1 cellular context compared by ENCODE assay signal in the genomic region with DNA sequence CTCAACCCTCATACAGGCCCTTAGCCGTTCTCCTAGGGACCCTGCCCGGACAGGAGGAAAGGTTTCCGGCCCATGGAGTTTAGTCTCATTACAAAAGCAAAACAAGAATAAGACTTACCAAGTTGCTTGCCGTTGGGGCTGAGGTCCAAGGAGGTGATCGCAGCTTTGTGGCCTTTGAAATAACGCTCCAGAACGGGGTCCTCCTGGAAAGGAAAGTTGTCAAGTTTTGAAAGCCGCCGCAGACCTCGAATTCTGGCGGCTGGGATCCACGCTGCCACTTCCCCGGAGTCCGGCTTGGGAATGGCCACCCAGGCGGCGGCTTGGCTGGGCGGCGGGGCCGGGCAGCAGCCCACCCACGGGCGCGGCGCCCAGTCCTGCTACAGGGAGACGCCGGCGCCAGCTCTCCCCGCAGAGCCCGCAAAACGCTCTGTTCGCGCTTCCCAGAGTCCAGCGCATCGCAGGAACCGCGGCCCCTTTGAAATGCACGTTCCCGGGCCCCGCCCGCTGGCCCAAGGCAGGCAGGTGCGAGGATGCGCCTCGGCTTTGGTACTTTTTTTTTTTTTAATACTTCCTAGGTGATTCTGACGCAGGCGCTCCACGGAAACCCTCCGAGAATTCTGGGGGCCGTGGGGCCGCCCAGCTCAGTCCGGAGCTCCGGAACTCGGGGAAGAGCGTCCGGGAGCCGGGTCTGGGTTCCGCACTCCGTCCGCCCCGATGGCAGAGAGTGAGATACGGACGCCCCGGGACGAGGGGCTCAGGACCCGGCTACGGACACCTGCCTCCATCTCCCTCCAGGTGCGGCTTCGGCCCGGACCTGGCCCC.
TF ChIP-seq lines count a peak whose summit lies in the region.

No MANE protein-coding gene starts in this region.

TF ChIP-seq in K562, 482 proteins besides CTCF, POLR2A, EP300 and RAD21 (continues in another document):
- TF ChIP-seq CEBPG (CRISPR knock-in tag; IDR thresholded peaks at IDR 0.05) (no peak), CEBPG (tag; conservative IDR thresholded peaks at IDR 0.05 in 1 of 2, IDR thresholded peaks at IDR 0.05 in 1 of 2) (no peak), E2F6 (IDR thresholded peaks at IDR 0.05; ENCODE audit: borderline replicate concordance in 1 of 2, extremely low read depth in 1 of 2, insufficient read depth in 1 of 2, insufficient read length in 1 of 2, low read depth in 1 of 2, low read length in 1 of 2, poor library complexity in 1 of 2, severe bottlenecking in 1 of 2) (peak; percentile 7 to 66), FOXM1 (IDR thresholded peaks at IDR 0.05; ENCODE audit: low read depth) (no peak), FOXM1 (CRISPR knock-in tag; IDR thresholded peaks at IDR 0.05; ENCODE audit: low read depth) (no peak), NCOA4 (IDR thresholded peaks at IDR 0.05; ENCODE audit: partially characterized antibody) (no peak), SPI1 (IDR thresholded peaks at IDR 0.05; ENCODE audit: borderline replicate concordance, low read depth, low read length) (no peak), BRD4 (IDR thresholded peaks at IDR 0.05) (no peak), ZNF79 (CRISPR knock-in tag; IDR thresholded peaks at IDR 0.05; ENCODE audit: low read depth) (no peak), NCOA2 (IDR thresholded peaks at IDR 0.05; ENCODE audit: partially characterized antibody in 2 of 2) (no peak), MCM3 (IDR thresholded peaks at IDR 0.05) (no peak), CBFA2T3 (IDR thresholded peaks at IDR 0.05) (peak; percentile 73), POLR2B (IDR thresholded peaks at IDR 0.05; ENCODE audit: low read depth, partially characterized antibody) (no peak), SIN3A (IDR thresholded peaks at IDR 0.05; ENCODE audit: borderline replicate concordance in 2 of 2, control insufficient read depth in 1 of 2, low read depth in 2 of 2, low read length in 2 of 2) (no peak; a peak in 1 of 4 replicates), SAFB2 (IDR thresholded peaks at IDR 0.05; ENCODE audit: borderline replicate concordance, low read depth, low read length, severe bottlenecking) (no peak), MLX (CRISPR knock-in tag; conservative IDR thresholded peaks at IDR 0.05) (no peak), JUN (IDR thresholded peaks at IDR 0.05; ENCODE audit: borderline replicate concordance, low read depth, low read length) (no peak), JUN (CRISPR knock-in tag; IDR thresholded peaks at IDR 0.05; ENCODE audit: borderline replicate concordance) (no peak), ZFP30 (CRISPR knock-in tag; IDR thresholded peaks at IDR 0.05; ENCODE audit: borderline replicate concordance) (no peak), UBTF (IDR thresholded peaks at IDR 0.05; ENCODE audit: borderline replicate concordance in 1 of 2, low read depth in 2 of 2, low read length in 2 of 2) (0 out of 4 replicates have a peak, but pooled peaks of 1 of the 2 experiments have one; percentile 11), TEAD1 (CRISPR knock-in tag; IDR thresholded peaks at IDR 0.05) (peak in 1 of 2 experiments; percentile 44; a peak in 1 of 4 replicates), SMAD1 (IDR thresholded peaks at IDR 0.05; ENCODE audit: low read depth, low read length, partially characterized antibody) (no peak), DACH1 (IDR thresholded peaks at IDR 0.05; ENCODE audit: partially characterized antibody) (no peak), TFAP4 (CRISPR knock-in tag; IDR thresholded peaks at IDR 0.05; ENCODE audit: borderline replicate concordance) (peak; percentile 2; the same call in 1 of the 2 replicates), FOXJ3 (CRISPR knock-in tag; IDR thresholded peaks at IDR 0.05) (no peak), GABPB2 (CRISPR knock-in tag; conservative IDR thresholded peaks at IDR 0.05) (no peak), ZNF431 (CRISPR knock-in tag; IDR thresholded peaks at IDR 0.05) (no peak), ZNF384 (IDR thresholded peaks at IDR 0.05; ENCODE audit: low read depth, low read length) (0 out of 2 replicates have a peak, but pooled peaks have one; percentile 37), CTBP1 (IDR thresholded peaks at IDR 0.05; ENCODE audit: borderline replicate concordance) (no peak), ZSCAN29 (IDR thresholded peaks at IDR 0.05) (no peak), TCF3 (CRISPR knock-in tag; IDR thresholded peaks at IDR 0.05) (no peak)
- TF ChIP-seq, protein P1, sequence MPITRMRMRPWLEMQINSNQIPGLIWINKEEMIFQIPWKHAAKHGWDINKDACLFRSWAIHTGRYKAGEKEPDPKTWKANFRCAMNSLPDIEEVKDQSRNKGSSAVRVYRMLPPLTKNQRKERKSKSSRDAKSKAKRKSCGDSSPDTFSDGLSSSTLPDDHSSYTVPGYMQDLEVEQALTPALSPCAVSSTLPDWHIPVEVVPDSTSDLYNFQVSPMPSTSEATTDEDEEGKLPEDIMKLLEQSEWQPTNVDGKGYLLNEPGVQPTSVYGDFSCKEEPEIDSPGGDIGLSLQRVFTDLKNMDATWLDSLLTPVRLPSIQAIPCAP (CRISPR knock-in tag; IDR thresholded peaks at IDR 0.05; ENCODE audit: borderline replicate concordance), result peak; percentile 56; the same call in 1 of the 2 replicates
- TF ChIP-seq, protein P2, sequence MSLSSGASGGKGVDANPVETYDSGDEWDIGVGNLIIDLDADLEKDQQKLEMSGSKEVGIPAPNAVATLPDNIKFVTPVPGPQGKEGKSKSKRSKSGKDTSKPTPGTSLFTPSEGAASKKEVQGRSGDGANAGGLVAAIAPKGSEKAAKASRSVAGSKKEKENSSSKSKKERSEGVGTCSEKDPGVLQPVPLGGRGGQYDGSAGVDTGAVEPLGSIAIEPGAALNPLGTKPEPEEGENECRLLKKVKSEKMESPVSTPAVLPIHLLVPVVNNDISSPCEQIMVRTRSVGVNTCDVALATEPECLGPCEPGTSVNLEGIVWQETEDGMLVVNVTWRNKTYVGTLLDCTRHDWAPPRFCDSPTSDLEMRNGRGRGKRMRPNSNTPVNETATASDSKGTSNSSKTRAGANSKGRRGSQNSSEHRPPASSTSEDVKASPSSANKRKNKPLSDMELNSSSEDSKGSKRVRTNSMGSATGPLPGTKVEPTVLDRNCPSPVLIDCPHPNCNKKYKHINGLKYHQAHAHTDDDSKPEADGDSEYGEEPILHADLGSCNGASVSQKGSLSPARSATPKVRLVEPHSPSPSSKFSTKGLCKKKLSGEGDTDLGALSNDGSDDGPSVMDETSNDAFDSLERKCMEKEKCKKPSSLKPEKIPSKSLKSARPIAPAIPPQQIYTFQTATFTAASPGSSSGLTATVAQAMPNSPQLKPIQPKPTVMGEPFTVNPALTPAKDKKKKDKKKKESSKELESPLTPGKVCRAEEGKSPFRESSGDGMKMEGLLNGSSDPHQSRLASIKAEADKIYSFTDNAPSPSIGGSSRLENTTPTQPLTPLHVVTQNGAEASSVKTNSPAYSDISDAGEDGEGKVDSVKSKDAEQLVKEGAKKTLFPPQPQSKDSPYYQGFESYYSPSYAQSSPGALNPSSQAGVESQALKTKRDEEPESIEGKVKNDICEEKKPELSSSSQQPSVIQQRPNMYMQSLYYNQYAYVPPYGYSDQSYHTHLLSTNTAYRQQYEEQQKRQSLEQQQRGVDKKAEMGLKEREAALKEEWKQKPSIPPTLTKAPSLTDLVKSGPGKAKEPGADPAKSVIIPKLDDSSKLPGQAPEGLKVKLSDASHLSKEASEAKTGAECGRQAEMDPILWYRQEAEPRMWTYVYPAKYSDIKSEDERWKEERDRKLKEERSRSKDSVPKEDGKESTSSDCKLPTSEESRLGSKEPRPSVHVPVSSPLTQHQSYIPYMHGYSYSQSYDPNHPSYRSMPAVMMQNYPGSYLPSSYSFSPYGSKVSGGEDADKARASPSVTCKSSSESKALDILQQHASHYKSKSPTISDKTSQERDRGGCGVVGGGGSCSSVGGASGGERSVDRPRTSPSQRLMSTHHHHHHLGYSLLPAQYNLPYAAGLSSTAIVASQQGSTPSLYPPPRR (CRISPR knock-in tag; IDR thresholded peaks at IDR 0.05; ENCODE audit: borderline replicate concordance), result no peak
- TF ChIP-seq, protein P3, sequence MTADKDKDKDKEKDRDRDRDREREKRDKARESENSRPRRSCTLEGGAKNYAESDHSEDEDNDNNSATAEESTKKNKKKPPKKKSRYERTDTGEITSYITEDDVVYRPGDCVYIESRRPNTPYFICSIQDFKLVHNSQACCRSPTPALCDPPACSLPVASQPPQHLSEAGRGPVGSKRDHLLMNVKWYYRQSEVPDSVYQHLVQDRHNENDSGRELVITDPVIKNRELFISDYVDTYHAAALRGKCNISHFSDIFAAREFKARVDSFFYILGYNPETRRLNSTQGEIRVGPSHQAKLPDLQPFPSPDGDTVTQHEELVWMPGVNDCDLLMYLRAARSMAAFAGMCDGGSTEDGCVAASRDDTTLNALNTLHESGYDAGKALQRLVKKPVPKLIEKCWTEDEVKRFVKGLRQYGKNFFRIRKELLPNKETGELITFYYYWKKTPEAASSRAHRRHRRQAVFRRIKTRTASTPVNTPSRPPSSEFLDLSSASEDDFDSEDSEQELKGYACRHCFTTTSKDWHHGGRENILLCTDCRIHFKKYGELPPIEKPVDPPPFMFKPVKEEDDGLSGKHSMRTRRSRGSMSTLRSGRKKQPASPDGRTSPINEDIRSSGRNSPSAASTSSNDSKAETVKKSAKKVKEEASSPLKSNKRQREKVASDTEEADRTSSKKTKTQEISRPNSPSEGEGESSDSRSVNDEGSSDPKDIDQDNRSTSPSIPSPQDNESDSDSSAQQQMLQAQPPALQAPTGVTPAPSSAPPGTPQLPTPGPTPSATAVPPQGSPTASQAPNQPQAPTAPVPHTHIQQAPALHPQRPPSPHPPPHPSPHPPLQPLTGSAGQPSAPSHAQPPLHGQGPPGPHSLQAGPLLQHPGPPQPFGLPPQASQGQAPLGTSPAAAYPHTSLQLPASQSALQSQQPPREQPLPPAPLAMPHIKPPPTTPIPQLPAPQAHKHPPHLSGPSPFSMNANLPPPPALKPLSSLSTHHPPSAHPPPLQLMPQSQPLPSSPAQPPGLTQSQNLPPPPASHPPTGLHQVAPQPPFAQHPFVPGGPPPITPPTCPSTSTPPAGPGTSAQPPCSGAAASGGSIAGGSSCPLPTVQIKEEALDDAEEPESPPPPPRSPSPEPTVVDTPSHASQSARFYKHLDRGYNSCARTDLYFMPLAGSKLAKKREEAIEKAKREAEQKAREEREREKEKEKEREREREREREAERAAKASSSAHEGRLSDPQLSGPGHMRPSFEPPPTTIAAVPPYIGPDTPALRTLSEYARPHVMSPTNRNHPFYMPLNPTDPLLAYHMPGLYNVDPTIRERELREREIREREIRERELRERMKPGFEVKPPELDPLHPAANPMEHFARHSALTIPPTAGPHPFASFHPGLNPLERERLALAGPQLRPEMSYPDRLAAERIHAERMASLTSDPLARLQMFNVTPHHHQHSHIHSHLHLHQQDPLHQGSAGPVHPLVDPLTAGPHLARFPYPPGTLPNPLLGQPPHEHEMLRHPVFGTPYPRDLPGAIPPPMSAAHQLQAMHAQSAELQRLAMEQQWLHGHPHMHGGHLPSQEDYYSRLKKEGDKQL (CRISPR knock-in tag; IDR thresholded peaks at IDR 0.05; ENCODE audit: borderline replicate concordance), result no peak
- TF ChIP-seq, protein P4, sequence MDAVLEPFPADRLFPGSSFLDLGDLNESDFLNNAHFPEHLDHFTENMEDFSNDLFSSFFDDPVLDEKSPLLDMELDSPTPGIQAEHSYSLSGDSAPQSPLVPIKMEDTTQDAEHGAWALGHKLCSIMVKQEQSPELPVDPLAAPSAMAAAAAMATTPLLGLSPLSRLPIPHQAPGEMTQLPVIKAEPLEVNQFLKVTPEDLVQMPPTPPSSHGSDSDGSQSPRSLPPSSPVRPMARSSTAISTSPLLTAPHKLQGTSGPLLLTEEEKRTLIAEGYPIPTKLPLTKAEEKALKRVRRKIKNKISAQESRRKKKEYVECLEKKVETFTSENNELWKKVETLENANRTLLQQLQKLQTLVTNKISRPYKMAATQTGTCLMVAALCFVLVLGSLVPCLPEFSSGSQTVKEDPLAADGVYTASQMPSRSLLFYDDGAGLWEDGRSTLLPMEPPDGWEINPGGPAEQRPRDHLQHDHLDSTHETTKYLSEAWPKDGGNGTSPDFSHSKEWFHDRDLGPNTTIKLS (IDR thresholded peaks at IDR 0.05; ENCODE audit: borderline replicate concordance, low read depth), result peak; percentile 32; the same call in 1 of the 2 replicates
- TF ChIP-seq, protein P5, sequence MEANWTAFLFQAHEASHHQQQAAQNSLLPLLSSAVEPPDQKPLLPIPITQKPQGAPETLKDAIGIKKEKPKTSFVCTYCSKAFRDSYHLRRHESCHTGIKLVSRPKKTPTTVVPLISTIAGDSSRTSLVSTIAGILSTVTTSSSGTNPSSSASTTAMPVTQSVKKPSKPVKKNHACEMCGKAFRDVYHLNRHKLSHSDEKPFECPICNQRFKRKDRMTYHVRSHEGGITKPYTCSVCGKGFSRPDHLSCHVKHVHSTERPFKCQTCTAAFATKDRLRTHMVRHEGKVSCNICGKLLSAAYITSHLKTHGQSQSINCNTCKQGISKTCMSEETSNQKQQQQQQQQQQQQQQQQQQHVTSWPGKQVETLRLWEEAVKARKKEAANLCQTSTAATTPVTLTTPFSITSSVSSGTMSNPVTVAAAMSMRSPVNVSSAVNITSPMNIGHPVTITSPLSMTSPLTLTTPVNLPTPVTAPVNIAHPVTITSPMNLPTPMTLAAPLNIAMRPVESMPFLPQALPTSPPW (CRISPR knock-in tag; IDR thresholded peaks at IDR 0.05), result peak; percentile 44
